In genomic region chr16:50210266-50211038, GRCh38 we compare ENCODE assay signal across 8 cellular contexts. TPM values are rescaled to one million over a fixed set of nuclear protein-coding genes. Genes with fewer than 3 reads are reported as not detected.
DNase-seq lines count a peak whose midpoint lies in the region; TF ChIP-seq lines count a peak whose summit lies in the region.

No MANE protein-coding gene starts in this region.

- H3K36me3 Mint-ChIP-seq in neural crest cell (ENCODE audit: low read depth), result no peaks in the 10 kb centered on the region

- no peaks in the 10 kb centered on the region for H3K27me3 Mint-ChIP-seq in neural crest cell (ENCODE audit: low read depth)

- no peak overlapping the region for H3K4me3 Mint-ChIP-seq in neural crest cell

- H3K4me1 Mint-ChIP-seq in neural crest cell, result peaks cover 26% of the 10 kb centered on the region

- peak; percentile 79 for DNase-seq in D341Med (ENCODE audit: low spot score)
- DNase-seq in GM20000 (ENCODE audit: low spot score), result peak; percentile 64
- peak; percentile 48 for DNase-seq in HS-27A (ENCODE audit: low read depth)
- peak; percentile 41 for DNase-seq in OCI-M2 (lab: John Stamatoyannopoulos, UW; ENCODE audit: unreplicated experiment)
- peak; percentile 11 to 22 for DNase-seq in activated T-helper 1 cell treated with anti-CD3 and anti-CD28 coated beads, Interleukin-2, amount 50 U/mL, for 16 hours (ENCODE audit: low read depth in 1 of 2, low spot score in 1 of 2)
- peak; percentile 99 for DNase-seq in fibroblast of the aortic adventitia (ENCODE audit: low read depth)
- peak; percentile 55 for DNase-seq in neural crest cell (ENCODE audit: low read depth, low spot score)
- DNase-seq in stromal cell of bone marrow (ENCODE audit: low read depth), result peak; percentile 81

- H3K4me3 ChIP-seq in fibroblast of the aortic adventitia (ENCODE audit: low read depth, low read length), result no peak overlapping the region

- TF ChIP-seq CTCF in GM20000 (IDR thresholded peaks at IDR 0.05; ENCODE audit: extremely low read depth, missing control alignments), result peak; percentile 69
- TF ChIP-seq CTCF in fibroblast of the aortic adventitia (IDR thresholded peaks at IDR 0.05; ENCODE audit: insufficient read depth, low read length), result peak; percentile 88
- TF ChIP-seq CTCF in neural crest cell (conservative IDR thresholded peaks at IDR 0.05), result peak; percentile 78

- H3K9me3 Mint-ChIP-seq in neural crest cell, result no peaks in the 10 kb centered on the region

- H3K27ac Mint-ChIP-seq in neural crest cell (ENCODE audit: unreplicated experiment), result peak overlapping the region; percentile 32

RNA-seq across cellular contexts. Expression of gene ADCY7, which starts 55.9 kb away (rescaled TPM):
- total RNA-seq in fibroblast of the aortic adventitia (ENCODE audit: low replicate concordance) (7.4 and 26.0 TPM in 2 replicates), neural crest cell (6.9 and 8.8 TPM in 2 replicates)

RNA-seq across cellular contexts. Expression of gene TENT4B, which starts 57.3 kb away (rescaled TPM):
- total RNA-seq in fibroblast of the aortic adventitia (ENCODE audit: low replicate concordance) (3.8 and 9.7 TPM in 2 replicates), neural crest cell (12.5 and 12.9 TPM in 2 replicates)

Comparison
In these comparisons a context has a peak if more than half of its experiments do, and no peak if none do; other contexts are left out.
1. DNase-seq: peak in every context shown above with its lines; median percentile 99 in fibroblast of the aortic adventitia; 81 in stromal cell of bone marrow; 79 in D341Med; 64 in GM20000; 55 in neural crest cell; 48 in HS-27A; 41 in OCI-M2; 16 in activated T-helper 1 cell treated with anti-CD3 and anti-CD28 coated beads, Interleukin-2, amount 50 U/mL, for 16 hours.